Comparison of ENCODE assay signal across 8 cellular contexts in genomic region chr19:47049307-47049700, GRCh38. TPM values are rescaled to one million over a fixed set of nuclear protein-coding genes. Genes with fewer than 3 reads are reported as not detected.
A peak's percentile ranks its signal among the peaks of the same experiment; 100 is the strongest.
DNase-seq lines count a peak whose midpoint lies in the region; ATAC-seq, FAIRE-seq and TF ChIP-seq lines count a peak whose summit lies in the region.

No MANE protein-coding gene starts in this region.

- peaks cover 1% of the 10 kb centered on the region for H3K27me3 Mint-ChIP-seq in activated CD4-positive, alpha-beta memory T cell treated with anti-CD3 and anti-CD28 coated beads for 36 hours

- DNase-seq in heart left ventricle, result peak in 1 of 5 donors; percentile 13
- no peak for DNase-seq in right atrium auricular region (ENCODE audit: low spot score)
- no peak for DNase-seq in activated CD4-positive, alpha-beta memory T cell treated with anti-CD3 and anti-CD28 coated beads for 36 hours
- peak; percentile 40 for DNase-seq in glomerular visceral epithelial cell (ENCODE audit: extremely low spot score)
- DNase-seq in tibial artery, result no peak
- DNase-seq in DMS79 treated with DMSO at 0.1 percent for 48 hours (lab: John Stamatoyannopoulos, UW), result no peak
- no peak for DNase-seq in GM19239 (ENCODE audit: insufficient read length, low spot score)
- no peak for DNase-seq in central memory CD4-positive, alpha-beta T cell

- intact Hi-C loops in heart left ventricle (cut with DNase I) (loop anchor here in 1 of 10 donors (2.0 kb wide), 1 partner anchor 63 kb away; the partner anchor contains the start of gene ZC3H4), tibial artery (cut with DNase I; ENCODE audit: low total_unique reads) (no loop called here)
- intact Hi-C loops in activated CD4-positive, alpha-beta memory T cell treated with anti-CD3 and anti-CD28 coated beads for 36 hours (cut with micrococcal nuclease), result loop anchor here (2.0 to 5.0 kb wide), 2 partner anchors 63 to 92 kb away; partner anchors contain the start of gene ZC3H4

- H3K27ac Mint-ChIP-seq in activated CD4-positive, alpha-beta memory T cell treated with anti-CD3 and anti-CD28 coated beads for 36 hours, result peak overlapping the region; percentile 72

- CTCF ChIA-PET in activated CD4-positive, alpha-beta memory T cell treated with anti-CD3 and anti-CD28 coated beads for 36 hours (lab: Charles Lee), result interaction anchor here (1.2 to 1.3 kb wide), 2 partner anchors 76 to 195 kb away, joined by 3 to 4 read pairs; no protein-coding TSS in a partner anchor

- no peak for ATAC-seq in heart left ventricle

- peaks cover 12% of the 10 kb centered on the region for H3K4me1 Mint-ChIP-seq in activated CD4-positive, alpha-beta memory T cell treated with anti-CD3 and anti-CD28 coated beads for 36 hours (ENCODE audit: low read depth)

- 53 to 67% (median 60%) methylated on average over 9 of the region's 9 CpGs for WGBS in heart left ventricle, 4 donors

- peak overlapping the region in 7 of 12 donors; percentile 36 to 98 (median 87) for H3K4me3 ChIP-seq in heart left ventricle
- peak overlapping the region in 1 of 2 donors; percentile 100 for H3K4me3 ChIP-seq in right atrium auricular region
- peak overlapping the region; percentile 88 to 100 for H3K4me3 ChIP-seq in tibial artery

- peak overlapping the region in 1 of 12 donors; percentile 32 for H3K27ac ChIP-seq in heart left ventricle
- no peak overlapping the region for H3K27ac ChIP-seq in right atrium auricular region
- peak overlapping the region; percentile 29 to 88 for H3K27ac ChIP-seq in tibial artery

- TF ChIP-seq CTCF in heart left ventricle (IDR thresholded peaks at IDR 0.05) (no peak), right atrium auricular region (IDR thresholded peaks at IDR 0.05) (no peak), tibial artery (IDR thresholded peaks at IDR 0.05) (no peak)

- no peaks in the 10 kb centered on the region for H3K9me3 Mint-ChIP-seq in activated CD4-positive, alpha-beta memory T cell treated with anti-CD3 and anti-CD28 coated beads for 36 hours

- H3K4me3 Mint-ChIP-seq in activated CD4-positive, alpha-beta memory T cell treated with anti-CD3 and anti-CD28 coated beads for 36 hours, result peak overlapping the region; percentile 80

- peaks cover 0 to 14% (median 2%) of the 10 kb centered on the region in 12 donors for H3K4me1 ChIP-seq in heart left ventricle
- peaks cover 0 to 5% of the 10 kb centered on the region in 2 donors for H3K4me1 ChIP-seq in right atrium auricular region
- peaks cover 0 to 12% (median 9%) of the 10 kb centered on the region in 4 donors for H3K4me1 ChIP-seq in tibial artery

- POLR2A ChIA-PET in activated CD4-positive, alpha-beta memory T cell treated with anti-CD3 and anti-CD28 coated beads for 36 hours (lab: Charles Lee), result interaction anchor here (1.0 kb wide), 1 partner anchor 64 kb away, joined by 3 read pairs; the partner anchor contains the start of gene ZC3H4

- H3K9me3 ChIP-seq in heart left ventricle, result no peaks in the 10 kb centered on the region
- no peaks in the 10 kb centered on the region for H3K9me3 ChIP-seq in right atrium auricular region
- H3K9me3 ChIP-seq in tibial artery, result no peaks in the 10 kb centered on the region

- FAIRE-seq in GM19239 (lab: Jason Lieb, UNC), result no peak

- no peak for TF ChIP-seq POLR2A in heart left ventricle (IDR thresholded peaks at IDR 0.05)

- H3K36me3 Mint-ChIP-seq in activated CD4-positive, alpha-beta memory T cell treated with anti-CD3 and anti-CD28 coated beads for 36 hours, result peaks cover 3% of the 10 kb centered on the region

- H3K36me3 ChIP-seq in heart left ventricle, result no peaks in the 10 kb centered on the region
- no peaks in the 10 kb centered on the region for H3K36me3 ChIP-seq in right atrium auricular region
- peaks cover 0 to 7% (median 0%) of the 10 kb centered on the region in 3 donors for H3K36me3 ChIP-seq in tibial artery

- H3K27me3 ChIP-seq in heart left ventricle (no peaks in the 10 kb centered on the region), right atrium auricular region (no peaks in the 10 kb centered on the region), tibial artery (no peaks in the 10 kb centered on the region)

RNA-seq across cellular contexts. Expression of gene TMEM160, which starts 0.9 kb away (rescaled TPM):
- total RNA-seq in heart left ventricle (10 to 100 TPM; 21.7 to 58.0 (median 24.5) TPM), right atrium auricular region (10 to 100 TPM; 47.8 to 51.0 TPM)
- 10 to 100 TPM; 10.5 to 21.7 TPM for polyA plus RNA-seq in heart left ventricle
- 10 to 100 TPM; 62.8 to 69.8 TPM for total RNA-seq in activated CD4-positive, alpha-beta memory T cell treated with anti-CD3 and anti-CD28 coated beads for 36 hours

RNA-seq across cellular contexts. Expression of gene NPAS1, which starts 29.7 kb away (rescaled TPM):
- 1 to 10 TPM in 2 of 9 donors, under 1 TPM in 6, not detected in 1; 0.16 to 1.3 (median 0.53) TPM for total RNA-seq in heart left ventricle
- 1 to 10 TPM; 1.2 to 1.3 TPM for polyA plus RNA-seq in heart left ventricle
- under 1 TPM in 1 of 2 donors, not detected in 1; 0.39 TPM for total RNA-seq in right atrium auricular region
- not detected for total RNA-seq in activated CD4-positive, alpha-beta memory T cell treated with anti-CD3 and anti-CD28 coated beads for 36 hours

Comparison
In these comparisons a context has a peak if more than half of its experiments do, and no peak if none do; other contexts are left out.
1. H3K27ac ChIP-seq: peak in tibial artery (2 of 2); none in right atrium auricular region (0 of 2).